8 cellular contexts compared by ENCODE assay signal in genomic region chrX:71254092-71254941, GRCh38. TPM values are rescaled to one million over a fixed set of nuclear protein-coding genes. Genes with fewer than 3 reads are reported as not detected.
A peak's percentile ranks its signal among the peaks of the same experiment; 100 is the strongest.
DNase-seq lines count a peak whose midpoint lies in the region; ATAC-seq and TF ChIP-seq lines count a peak whose summit lies in the region.

Gene ZMYM3 (minus strand): TSS chrX:71254140. CDS start chrX:71253255, 885 bp downstream.

- peaks cover 0 to 5% (median 0%) of the 10 kb centered on the region in 4 donors for H3K4me1 ChIP-seq in right lobe of liver

- H3K4me3 ChIP-seq in right lobe of liver: peak within 1 kb of the TSS; percentile 59 to 71 (median 59)

- POLR2A ChIA-PET in CD4-positive, alpha-beta T cell (lab: Charles Lee): interaction anchor here (0.8 to 3.7 kb wide), 12 partner anchors 29 to 279 kb away, joined by 3 to 105 read pairs (median 7); partner anchors contain the start of genes IL2RG, MED12, NONO and OGT
- POLR2A ChIA-PET in activated CD4-positive, alpha-beta memory T cell treated with anti-CD3 and anti-CD28 coated beads for 36 hours (lab: Charles Lee): interaction anchor here (0.5 to 1.2 kb wide), 5 partner anchors 22 to 72 kb away, joined by 3 to 6 read pairs (median 4); partner anchors contain the start of gene NONO

- H3K27me3 Mint-ChIP-seq in CD4-positive, alpha-beta T cell: no peaks in the 10 kb centered on the region
- no peaks in the 10 kb centered on the region for H3K27me3 Mint-ChIP-seq in activated CD4-positive, alpha-beta memory T cell treated with anti-CD3 and anti-CD28 coated beads for 36 hours

- H3K36me3 ChIP-seq in right lobe of liver: no peaks in the 10 kb centered on the region

- H3K36me3 Mint-ChIP-seq in CD4-positive, alpha-beta T cell (ENCODE audit: low read depth): peaks cover 14% of the 10 kb centered on the region
- peaks cover 2% of the 10 kb centered on the region for H3K36me3 Mint-ChIP-seq in activated CD4-positive, alpha-beta memory T cell treated with anti-CD3 and anti-CD28 coated beads for 36 hours

- peak within 1 kb of the TSS; percentile 95 for H3K4me3 Mint-ChIP-seq in CD4-positive, alpha-beta T cell
- H3K4me3 Mint-ChIP-seq in activated CD4-positive, alpha-beta memory T cell treated with anti-CD3 and anti-CD28 coated beads for 36 hours: peak within 1 kb of the TSS; percentile 86

- ATAC-seq in CD4-positive, alpha-beta T cell (ENCODE audit: poor library complexity): peak; percentile 75
- peak; percentile 90 for ATAC-seq in GM19455 (IDR thresholded peaks at IDR 0.05; ENCODE audit: unreplicated experiment)
- ATAC-seq in right lobe of liver: peak; percentile 91 to 95 (median 92)

- no peaks in the 10 kb centered on the region for H3K9me3 ChIP-seq in CD4-positive, alpha-beta T cell (ENCODE audit: control insufficient read depth, low read length)
- H3K9me3 ChIP-seq in right lobe of liver: no peaks in the 10 kb centered on the region

- peak within 1 kb of the TSS; percentile 93 for H3K27ac Mint-ChIP-seq in CD4-positive, alpha-beta T cell
- H3K27ac Mint-ChIP-seq in activated CD4-positive, alpha-beta memory T cell treated with anti-CD3 and anti-CD28 coated beads for 36 hours: peak within 1 kb of the TSS; percentile 73

- peak; percentile 58 for TF ChIP-seq POLR2A in right lobe of liver (IDR thresholded peaks at IDR 0.05)

- peak; percentile 59 to 83 (median 70) for DNase-seq in CD4-positive, alpha-beta T cell
- DNase-seq in HK-2 (ENCODE audit: unreplicated experiment) (peak; percentile 83), NCI-H82 treated with DMSO at 0.1 percent for 48 hours (lab: John Stamatoyannopoulos, UW; ENCODE audit: unreplicated experiment) (peak; percentile 51), dermis microvascular lymphatic vessel endothelial cell (ENCODE audit: low read depth in 2 of 2) (peak; percentile 63 to 86), right lobe of liver (peak; percentile 88 to 91 (median 89))
- peak; percentile 84 for DNase-seq in activated CD4-positive, alpha-beta memory T cell treated with anti-CD3 and anti-CD28 coated beads for 36 hours
- DNase-seq in stimulated activated CD4-positive, alpha-beta T cell treated with anti-CD3 and anti-CD28 coated beads, Interleukin-4, amount 100 ng/mL, for 1 hour: peak; percentile 77

- H3K27me3 ChIP-seq in CD4-positive, alpha-beta T cell (ENCODE audit: control insufficient read depth, insufficient read depth, low read length): no peaks in the 10 kb centered on the region
- H3K27me3 ChIP-seq in right lobe of liver: peaks cover 0 to 6% of the 10 kb centered on the region in 2 donors

- no peak for TF ChIP-seq CTCF in CD4-positive, alpha-beta T cell (IDR thresholded peaks at IDR 0.05)
- no peak for TF ChIP-seq CTCF in right lobe of liver (IDR thresholded peaks at IDR 0.05)

- H3K4me1 Mint-ChIP-seq in CD4-positive, alpha-beta T cell (ENCODE audit: low read depth): peaks cover 29% of the 10 kb centered on the region
- peaks cover 25% of the 10 kb centered on the region for H3K4me1 Mint-ChIP-seq in activated CD4-positive, alpha-beta memory T cell treated with anti-CD3 and anti-CD28 coated beads for 36 hours (ENCODE audit: low read depth)

- H3K9me3 Mint-ChIP-seq in CD4-positive, alpha-beta T cell: no peaks in the 10 kb centered on the region
- H3K9me3 Mint-ChIP-seq in activated CD4-positive, alpha-beta memory T cell treated with anti-CD3 and anti-CD28 coated beads for 36 hours: no peaks in the 10 kb centered on the region

- peak within 1 kb of the TSS; percentile 72 for H3K27ac ChIP-seq in CD4-positive, alpha-beta T cell (ENCODE audit: low read depth, low read length)
- H3K27ac ChIP-seq in right lobe of liver: peak within 1 kb of the TSS; percentile 57 to 68 (median 59)

- intact Hi-C loops in CD4-positive, alpha-beta T cell (cut with DNase I, micrococcal nuclease): loop anchor here (1.0 to 10.0 kb wide), 8 partner anchors 29 to 190 kb away; partner anchors contain the start of genes FOXO4 (in 2 of the 2), TAF1 (in 2 of the 2), NONO (in 1 of the 2) and SNX12 (in 1 of the 2)
- intact Hi-C loops in activated CD4-positive, alpha-beta memory T cell treated with anti-CD3 and anti-CD28 coated beads for 36 hours (cut with micrococcal nuclease): loop anchor here (1.0 to 5.0 kb wide), 5 partner anchors 29 to 186 kb away; partner anchors contain the start of genes NONO, SNX12 and TAF1
- intact Hi-C loops in right lobe of liver (cut with DNase I): no loop called here

- CTCF ChIA-PET in CD4-positive, alpha-beta T cell (lab: Charles Lee): interaction anchor here (2.1 kb wide), 1 partner anchor 29 kb away, joined by 9 read pairs; the partner anchor contains the start of gene NONO
- CTCF ChIA-PET in activated CD4-positive, alpha-beta memory T cell treated with anti-CD3 and anti-CD28 coated beads for 36 hours (lab: Charles Lee): interaction anchor here (0.9 to 1.3 kb wide), 3 partner anchors 29 to 72 kb away, joined by 3 to 4 read pairs (median 3); partner anchors contain the start of gene NONO

- 32% methylated on average over 28 of the region's 54 CpGs for WGBS in right lobe of liver (ENCODE audit: insufficient coverage, low coverage, low lambda C conversion rate, missing lambda C conversion rate)

RNA-seq across cellular contexts. Expression of gene ZMYM3, which starts in this region (rescaled TPM):
- total RNA-seq in CD4-positive, alpha-beta T cell: 10 to 100 TPM; 16.7 to 17.6 TPM
- total RNA-seq in activated CD4-positive, alpha-beta memory T cell treated with anti-CD3 and anti-CD28 coated beads for 36 hours: 10 to 100 TPM; 17.2 to 17.5 TPM
- total RNA-seq in dermis microvascular lymphatic vessel endothelial cell: 8.5 and 12.1 TPM in 2 replicates
- total RNA-seq in right lobe of liver: 10 to 100 TPM in 3 of 6 experiments, 1 to 10 TPM in 3; 8.2 to 13.7 (median 10.1) TPM

Comparison
In these comparisons a context has a peak if more than half of its experiments do, and no peak if none do; other contexts are left out.
1. Peak in every context shown above with its lines: DNase-seq, ATAC-seq, H3K4me3 ChIP-seq and H3K27ac ChIP-seq.
2. intact Hi-C loops: an anchor here in CD4-positive, alpha-beta T cell (1.0 to 10.0 kb wide) and activated CD4-positive, alpha-beta memory T cell treated with anti-CD3 and anti-CD28 coated beads for 36 hours (1.0 to 5.0 kb wide); none called in right lobe of liver.